17 cellular contexts compared by ENCODE assay signal in the genomic region with DNA sequence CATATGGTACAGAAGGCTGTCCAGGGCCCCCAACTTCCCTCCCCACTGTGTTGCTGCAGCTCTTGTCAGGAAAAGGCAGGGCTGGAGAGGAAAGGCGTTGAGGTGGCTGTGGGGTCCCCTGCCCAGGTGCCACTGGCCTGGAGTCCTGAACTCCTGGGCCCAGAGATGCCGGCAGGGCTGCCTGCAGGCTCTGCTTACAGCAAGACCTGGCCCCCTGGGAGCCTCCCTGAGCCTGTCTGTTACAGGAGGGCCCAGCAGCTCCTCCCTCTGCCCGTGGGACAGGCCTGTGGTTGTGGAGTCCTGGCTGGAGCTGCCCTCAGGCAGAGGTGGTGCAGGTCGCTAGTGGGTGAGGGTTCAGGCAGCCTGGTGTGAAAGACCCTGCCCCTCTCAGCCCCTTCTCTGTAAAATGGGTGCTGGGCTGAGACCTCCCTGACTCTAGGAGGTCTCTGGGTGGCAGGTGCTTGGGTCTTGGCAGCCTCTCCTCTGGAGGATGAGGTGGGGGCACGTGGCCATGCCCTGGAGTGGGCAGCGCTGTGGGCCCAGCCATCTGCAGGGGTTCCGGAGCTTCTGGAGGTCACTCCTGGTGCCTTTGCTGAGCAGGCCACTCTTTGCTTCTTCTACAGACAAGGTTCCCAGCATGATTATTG. TPM values are rescaled to one million over a fixed set of nuclear protein-coding genes. Genes with fewer than 3 reads are reported as not detected.
"Had no signal": no experiment of that assay in that cellular context is flagged by ENCODE, and none has a peak within 500 bp of the region (broad histone marks: within the 10 kb centered on the region; RNA-seq: fewer than 3 reads in every experiment).

No MANE protein-coding gene starts in this region.

- H3K79me2 ChIP-seq: hepatocyte had no signal

- H3K4me2 ChIP-seq: hepatocyte had no signal

- H3K9me3 ChIP-seq: left ventricle myocardium inferior, vagina had no signal

- H3K27ac ChIP-seq: hepatocyte, left ventricle myocardium inferior, vagina had no signal

- H2AFZ ChIP-seq: hepatocyte had no signal

- H3K4me1 ChIP-seq: vagina had no signal

- H3K27me3 ChIP-seq: hepatocyte, vagina had no signal

- H3K36me3 ChIP-seq: left ventricle myocardium inferior, vagina had no signal

- DNase-seq: activated CD4-positive, alpha-beta T cell treated with anti-CD3 and anti-CD28 coated beads for 4 hours; activated CD8-positive, alpha-beta T cell treated with anti-CD3 and anti-CD28 coated beads, Interleukin-2, amount 10 ng/mL, durations not matched to agents 7 days and 5 days; activated effector memory CD4-positive, alpha-beta T cell treated with Interleukin-2 at 50 U/mL for 16 hours; activated T-cell treated with anti-CD3 and anti-CD28 coated beads for 4 hours; kidney; left ventricle myocardium inferior; stimulated activated CD4-positive, alpha-beta T cell treated with anti-CD3 and anti-CD28 coated beads, Interleukin-12 subunit alpha, Interleukin-12 subunit beta, amount 100 ng/mL, for 4 hours; stimulated activated CD4-positive, alpha-beta T cell treated with anti-CD3 and anti-CD28 coated beads, Interleukin-2, amount 100 ng/mL, for 24 hours; T-helper 2 cell had no signal

- H3K4me3 ChIP-seq: hepatocyte, left ventricle myocardium inferior, vagina had no signal

- ATAC-seq: activated CD8-positive, alpha-beta T cell treated with anti-CD3 and anti-CD28 coated beads, Interleukin-2, amount 10 ng/mL, durations not matched to agents 7 days and 5 days; activated naive CD4-positive, alpha-beta T cell treated with anti-CD3 and anti-CD28 coated beads, Interleukin-2, amount 50 U/mL, for 72 hours; esophagus mucosa; stimulated activated effector memory CD8-positive, alpha-beta T cell treated with anti-CD3 and anti-CD28 coated beads, Interleukin-12 subunit alpha, Interleukin-12 subunit beta, amount 100 ng/mL, for 72 hours had no signal

RNA-seq across cellular contexts. Expression of gene ANTXRL, which starts 10.0 kb away (rescaled TPM):
- total RNA-seq: activated CD8-positive, alpha-beta T cell treated with anti-CD3 and anti-CD28 coated beads, Interleukin-2, amount 10 ng/mL, durations not matched to agents 7 days and 5 days; activated naive CD4-positive, alpha-beta T cell treated with anti-CD3 and anti-CD28 coated beads, Interleukin-2, amount 50 U/mL, for 72 hours; cardiac septum; esophagus mucosa; hepatocyte; left ventricle myocardium inferior; osteoblast; pulmonary artery endothelial cell; vagina had no signal
- polyA plus RNA-seq: hepatocyte had no signal
